ENCODE assay signal across 26 cellular contexts in genomic region chr4:3807311-3807710, GRCh38. TPM values are rescaled to one million over a fixed set of nuclear protein-coding genes. Genes with fewer than 3 reads are reported as not detected.
"Had no signal": no experiment of that assay in that cellular context is flagged by ENCODE, and none has a peak within 500 bp of the region (broad histone marks: within the 10 kb centered on the region; RNA-seq: fewer than 3 reads in every experiment).

No MANE protein-coding gene starts in this region.

- H3K4me1 Mint-ChIP-seq: activated CD4-positive, alpha-beta T cell treated with anti-CD3 and anti-CD28 coated beads, Interleukin-2, amount 10 ng/mL, durations not matched to agents 24 days and 14 days; activated CD8-positive, alpha-beta memory T cell treated with anti-CD3 and anti-CD28 coated beads, Interleukin-2, amount 10 ng/mL, durations not matched to agents 7 days and 5 days; activated naive CD4-positive, alpha-beta T cell treated with anti-CD3 and anti-CD28 coated beads, Interleukin-2, amount 50 U/mL, for 24 hours had no signal

- H3K4me1 ChIP-seq: ascending aorta, body of pancreas, Peyer's patch had no signal

- H3K9me3 Mint-ChIP-seq: activated CD4-positive, alpha-beta T cell treated with anti-CD3 and anti-CD28 coated beads, Interleukin-2, amount 10 ng/mL, durations not matched to agents 24 days and 14 days; activated naive CD4-positive, alpha-beta T cell treated with anti-CD3 and anti-CD28 coated beads, Interleukin-2, amount 50 U/mL, for 24 hours; activated T-cell treated with anti-CD3 and anti-CD28 coated beads, Interleukin-2, amount 50 U/mL, for 24 hours; activated T-helper 1 cell treated with anti-CD3 and anti-CD28 coated beads, Interleukin-12 subunit alpha, Interleukin-12 subunit beta, Interleukin-2, Interleukin-4 antibody, amounts not matched to agents 30 ng/mL and 10 ng/mL and 1 ng/mL, durations not matched to agents 14 hours and 24 hours and 36 hours; T-helper 1 cell treated with Interleukin-12 subunit alpha and Interleukin-12 subunit beta and Interleukin-4 antibody, amounts not matched to agents 30 μg/mL and 1 μg/mL, for 36 hours; WTC11 had no signal

- H3K4me3 Mint-ChIP-seq: activated CD4-positive, alpha-beta T cell treated with anti-CD3 and anti-CD28 coated beads, Interleukin-2, amount 10 ng/mL, durations not matched to agents 24 days and 14 days; activated CD8-positive, alpha-beta memory T cell treated with anti-CD3 and anti-CD28 coated beads, Interleukin-2, amount 10 ng/mL, durations not matched to agents 7 days and 5 days; activated naive CD4-positive, alpha-beta T cell treated with anti-CD3 and anti-CD28 coated beads, Interleukin-2, amount 50 U/mL, for 24 hours; activated T-cell treated with anti-CD3 and anti-CD28 coated beads, Interleukin-2, amount 50 U/mL, for 24 hours; activated T-helper 1 cell treated with anti-CD3 and anti-CD28 coated beads, Interleukin-12 subunit alpha, Interleukin-12 subunit beta, Interleukin-2, Interleukin-4 antibody, amounts not matched to agents 30 ng/mL and 10 ng/mL and 1 ng/mL, durations not matched to agents 14 hours and 24 hours and 36 hours; T-helper 1 cell treated with Interleukin-12 subunit alpha and Interleukin-12 subunit beta and Interleukin-4 antibody, amounts not matched to agents 30 μg/mL and 1 μg/mL, for 36 hours had no signal

- ATAC-seq: activated CD8-positive, alpha-beta memory T cell treated with anti-CD3 and anti-CD28 coated beads, Interleukin-2, amount 10 ng/mL, durations not matched to agents 7 days and 5 days; body of pancreas had no signal

- H3K9me3 ChIP-seq: ascending aorta, body of pancreas, MG63, Peyer's patch, SJCRH30 had no signal

- H3K4me3 ChIP-seq: ascending aorta, body of pancreas, MG63, Peyer's patch, SJCRH30 had no signal

- H3K27ac Mint-ChIP-seq: activated CD4-positive, alpha-beta T cell treated with anti-CD3 and anti-CD28 coated beads, Interleukin-2, amount 10 ng/mL, durations not matched to agents 24 days and 14 days; activated CD8-positive, alpha-beta memory T cell treated with anti-CD3 and anti-CD28 coated beads, Interleukin-2, amount 10 ng/mL, durations not matched to agents 7 days and 5 days; activated naive CD4-positive, alpha-beta T cell treated with anti-CD3 and anti-CD28 coated beads, Interleukin-2, amount 50 U/mL, for 24 hours; activated T-cell treated with anti-CD3 and anti-CD28 coated beads, Interleukin-2, amount 50 U/mL, for 24 hours; activated T-helper 1 cell treated with anti-CD3 and anti-CD28 coated beads, Interleukin-12 subunit alpha, Interleukin-12 subunit beta, Interleukin-2, Interleukin-4 antibody, amounts not matched to agents 30 ng/mL and 10 ng/mL and 1 ng/mL, durations not matched to agents 14 hours and 24 hours and 36 hours; T-helper 1 cell treated with Interleukin-12 subunit alpha and Interleukin-12 subunit beta and Interleukin-4 antibody, amounts not matched to agents 30 μg/mL and 1 μg/mL, for 36 hours had no signal

- H3K36me3 Mint-ChIP-seq: activated CD8-positive, alpha-beta memory T cell treated with anti-CD3 and anti-CD28 coated beads, Interleukin-2, amount 10 ng/mL, durations not matched to agents 7 days and 5 days; activated naive CD4-positive, alpha-beta T cell treated with anti-CD3 and anti-CD28 coated beads, Interleukin-2, amount 50 U/mL, for 24 hours; WTC11 had no signal

- DNase-seq: activated CD4-positive, alpha-beta T cell treated with anti-CD3 and anti-CD28 coated beads for 1 hour; activated CD4-positive, alpha-beta T cell treated with anti-CD3 and anti-CD28 coated beads, Interleukin-2, amount 10 ng/mL, durations not matched to agents 24 days and 14 days; activated CD4-positive, alpha-beta T cell treated with anti-CD3 and anti-CD28 coated beads, Interleukin-2, amount 50 U/mL, for 48 hours; activated CD8-positive, alpha-beta memory T cell treated with anti-CD3 and anti-CD28 coated beads, Interleukin-2, amount 10 ng/mL, durations not matched to agents 7 days and 5 days; activated effector memory CD4-positive, alpha-beta T cell treated with Interleukin-2 at 50 U/mL for 16 hours; activated naive CD4-positive, alpha-beta T cell; activated T-cell treated with anti-CD3 and anti-CD28 coated beads, Interleukin-2, amount 50 U/mL, for 24 hours; body of pancreas; MG63; MV-4-11; NCI-H1092 treated with DMSO at 0.1 percent for 48 hours; NCI-H1417 treated with DMSO at 0.1 percent for 48 hours; NCI-H1694; NCI-H2029; NCI-H345; NCI-H510A; NCI-H526 treated with DMSO at 0.1 percent for 48 hours; Peyer's patch; Right ventricle myocardium superior had no signal

- H3K27ac ChIP-seq: ascending aorta, body of pancreas, Peyer's patch, RWPE1, SJCRH30 had no signal

- H3K36me3 ChIP-seq: ascending aorta, MG63, Peyer's patch, SJCRH30 had no signal

- H3K27me3 ChIP-seq: ascending aorta, body of pancreas, MG63, Peyer's patch had no signal

RNA-seq across cellular contexts. Expression of gene ADRA2C, which starts 41.1 kb away (rescaled TPM):
- total RNA-seq: activated CD4-positive, alpha-beta T cell treated with anti-CD3 and anti-CD28 coated beads, Interleukin-2, amount 10 ng/mL, durations not matched to agents 24 days and 14 days; activated CD8-positive, alpha-beta memory T cell treated with anti-CD3 and anti-CD28 coated beads, Interleukin-2, amount 10 ng/mL, durations not matched to agents 7 days and 5 days; activated T-helper 1 cell treated with anti-CD3 and anti-CD28 coated beads, Interleukin-12 subunit alpha, Interleukin-12 subunit beta, Interleukin-2, Interleukin-4 antibody, amounts not matched to agents 30 ng/mL and 10 ng/mL and 1 ng/mL, durations not matched to agents 14 hours and 24 hours and 36 hours had no signal
